Comparison of ENCODE assay signal across 28 cellular contexts in the genomic region with DNA sequence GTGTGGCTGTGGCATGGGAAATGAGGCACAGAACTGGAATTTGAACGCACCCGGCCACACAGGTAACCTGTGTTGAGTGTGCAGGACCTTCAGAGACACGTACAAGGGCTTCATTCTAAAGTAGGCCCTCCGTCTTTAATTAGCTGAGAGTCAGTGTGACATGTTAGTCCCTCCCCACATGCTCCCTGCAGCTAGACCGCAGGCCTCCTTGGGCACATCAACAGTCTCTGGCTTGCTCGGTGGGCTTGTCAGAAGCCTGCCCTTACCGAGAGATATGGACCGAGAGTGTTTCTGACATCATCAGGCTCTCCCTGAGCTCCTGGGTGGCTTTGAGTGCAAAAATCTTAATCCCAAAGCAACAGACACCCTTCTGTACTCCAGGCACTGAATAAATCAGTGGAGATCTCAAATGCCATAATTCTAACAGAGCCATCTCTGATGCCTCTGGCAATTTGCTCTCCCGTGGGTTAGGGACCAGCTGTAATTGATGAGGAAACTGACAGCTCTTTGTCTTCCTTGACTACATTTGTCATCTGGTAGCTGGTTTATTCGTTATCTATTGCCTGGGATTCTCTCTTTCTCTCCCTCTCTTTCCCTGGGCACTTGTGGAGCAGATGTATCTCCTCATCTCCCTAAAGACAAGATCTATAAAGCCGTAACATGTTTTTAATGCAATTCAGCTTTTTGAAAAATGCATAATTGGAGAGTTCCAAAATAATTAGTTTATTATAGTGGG.
"Had no signal": no experiment of that assay in that cellular context is flagged by ENCODE, and none has a peak within 500 bp of the region (broad histone marks: within the 10 kb centered on the region; RNA-seq: fewer than 3 reads in every experiment).

No MANE protein-coding gene starts in this region.

- H3K4me3 ChIP-seq: adrenal gland, body of pancreas, esophagus squamous epithelium, gastroesophageal sphincter had no signal

- H3K4me1 ChIP-seq: adrenal gland, body of pancreas, esophagus squamous epithelium had no signal

- H3K27ac ChIP-seq: adrenal gland, body of pancreas, epithelial cell of prostate, esophagus squamous epithelium, gastroesophageal sphincter had no signal

- H3K27ac Mint-ChIP-seq: activated CD8-positive, alpha-beta T cell treated with anti-CD3 and anti-CD28 coated beads for 36 hours; activated naive CD4-positive, alpha-beta T cell treated with anti-CD3 and anti-CD28 coated beads for 36 hours; activated naive CD4-positive, alpha-beta T cell treated with anti-CD3 and anti-CD28 coated beads, Interleukin-2, amount 50 U/mL, for 24 hours; activated naive CD8-positive, alpha-beta T cell treated with anti-CD3 and anti-CD28 coated beads for 36 hours; activated naive CD8-positive, alpha-beta T cell treated with anti-CD3 and anti-CD28 coated beads, Interleukin-2, amount 50 U/mL, for 24 hours; activated T-helper 17 cell treated with anti-CD3 and anti-CD28 coated beads, Interleukin-2, amount 50 U/mL, for 72 hours; effector memory CD8-positive, alpha-beta T cell had no signal

- DNase-seq: activated CD4-positive, alpha-beta T cell treated with anti-CD3 and anti-CD28 coated beads for 1 hour; activated CD4-positive, alpha-beta T cell treated with anti-CD3 and anti-CD28 coated beads for 48 hours; activated CD4-positive, alpha-beta T cell treated with anti-CD3 and anti-CD28 coated beads, Interleukin-2, amount 50 U/mL, for 1 hour; activated CD4-positive, alpha-beta T cell treated with anti-CD3 and anti-CD28 coated beads, Interleukin-2, amount 50 U/mL, for 48 hours; activated CD8-positive, alpha-beta memory T cell treated with anti-CD3 and anti-CD28 coated beads for 24 hours; activated CD8-positive, alpha-beta T cell treated with anti-CD3 and anti-CD28 coated beads for 36 hours; activated effector memory CD4-positive, alpha-beta T cell treated with Interleukin-2 at 50 U/mL for 16 hours; activated naive CD4-positive, alpha-beta T cell treated with anti-CD3 and anti-CD28 coated beads for 36 hours; activated naive CD8-positive, alpha-beta T cell treated with anti-CD3 and anti-CD28 coated beads for 36 hours; activated naive CD8-positive, alpha-beta T cell treated with anti-CD3 and anti-CD28 coated beads, Interleukin-2, amount 50 U/mL, for 24 hours; activated T-cell treated with anti-CD3 and anti-CD28 coated beads, Interleukin-2, amount 50 U/mL, for 4 hours; adrenal gland; amygdala; aorta; body of pancreas; caudate nucleus; cortex of kidney; dermis blood vessel endothelial cell; effector CD4-positive, alpha-beta T cell; effector memory CD8-positive, alpha-beta T cell; esophagus squamous epithelium; foreskin melanocyte; head of caudate nucleus; T-helper 2 cell had no signal

- H3K4me1 Mint-ChIP-seq: activated naive CD4-positive, alpha-beta T cell treated with anti-CD3 and anti-CD28 coated beads, Interleukin-2, amount 50 U/mL, for 24 hours; activated naive CD8-positive, alpha-beta T cell treated with anti-CD3 and anti-CD28 coated beads for 36 hours; activated naive CD8-positive, alpha-beta T cell treated with anti-CD3 and anti-CD28 coated beads, Interleukin-2, amount 50 U/mL, for 24 hours; activated T-helper 17 cell treated with anti-CD3 and anti-CD28 coated beads, Interleukin-2, amount 50 U/mL, for 72 hours had no signal

- H3K9me3 Mint-ChIP-seq: activated T-cell treated with anti-CD3 and anti-CD28 coated beads, Interleukin-2, amount 50 U/mL, for 4 hours had no signal

- H3K27me3 ChIP-seq: adrenal gland, body of pancreas had no signal

- H3K4me3 Mint-ChIP-seq: activated CD8-positive, alpha-beta T cell treated with anti-CD3 and anti-CD28 coated beads for 36 hours; activated naive CD4-positive, alpha-beta T cell treated with anti-CD3 and anti-CD28 coated beads for 36 hours; activated naive CD4-positive, alpha-beta T cell treated with anti-CD3 and anti-CD28 coated beads, Interleukin-2, amount 50 U/mL, for 24 hours; activated naive CD8-positive, alpha-beta T cell treated with anti-CD3 and anti-CD28 coated beads for 36 hours; activated naive CD8-positive, alpha-beta T cell treated with anti-CD3 and anti-CD28 coated beads, Interleukin-2, amount 50 U/mL, for 24 hours; activated T-cell treated with anti-CD3 and anti-CD28 coated beads, Interleukin-2, amount 50 U/mL, for 4 hours; activated T-helper 17 cell treated with anti-CD3 and anti-CD28 coated beads, Interleukin-2, amount 50 U/mL, for 72 hours; effector memory CD8-positive, alpha-beta T cell had no signal

- H3K9me3 ChIP-seq: adrenal gland, body of pancreas, esophagus squamous epithelium, gastroesophageal sphincter had no signal

- H3K36me3 ChIP-seq: adrenal gland, esophagus squamous epithelium, gastroesophageal sphincter had no signal

- H3K36me3 Mint-ChIP-seq: activated naive CD4-positive, alpha-beta T cell treated with anti-CD3 and anti-CD28 coated beads, Interleukin-2, amount 50 U/mL, for 24 hours; activated naive CD8-positive, alpha-beta T cell treated with anti-CD3 and anti-CD28 coated beads for 36 hours had no signal

- H3K27me3 Mint-ChIP-seq: activated CD8-positive, alpha-beta T cell treated with anti-CD3 and anti-CD28 coated beads for 36 hours; activated naive CD4-positive, alpha-beta T cell treated with anti-CD3 and anti-CD28 coated beads, Interleukin-2, amount 50 U/mL, for 24 hours; activated naive CD8-positive, alpha-beta T cell treated with anti-CD3 and anti-CD28 coated beads for 36 hours; activated naive CD8-positive, alpha-beta T cell treated with anti-CD3 and anti-CD28 coated beads, Interleukin-2, amount 50 U/mL, for 24 hours; activated T-helper 17 cell treated with anti-CD3 and anti-CD28 coated beads, Interleukin-2, amount 50 U/mL, for 72 hours; effector memory CD8-positive, alpha-beta T cell had no signal
